Comparison of ENCODE assay signal across 2 cellular contexts in genomic region chr14:74886001-74886400, GRCh38.
TF ChIP-seq lines count a peak whose summit lies in the region.

No MANE protein-coding gene starts in this region.

TF ChIP-seq in IMR-90, 13 proteins besides CTCF, POLR2A, EP300 and RAD21:
- no peak for TF ChIP-seq RCOR1 (IDR thresholded peaks at IDR 0.05; ENCODE audit: insufficient replicate concordance, low read length)
- no peak for TF ChIP-seq CHD1 (IDR thresholded peaks at IDR 0.05; ENCODE audit: low read depth, low read length)
- TF ChIP-seq NFE2L2 (IDR thresholded peaks at IDR 0.05; ENCODE audit: low read depth, low read length) = no peak
- TF ChIP-seq SMC3 (IDR thresholded peaks at IDR 0.05; ENCODE audit: low read depth, low read length) = no peak
- TF ChIP-seq MXI1 (IDR thresholded peaks at IDR 0.05; ENCODE audit: borderline replicate concordance, low read depth, low read length) = peak; percentile 75
- TF ChIP-seq FOS (IDR thresholded peaks at IDR 0.05; ENCODE audit: low read depth, low read length) = peak; percentile 60; the same call in 1 of the 2 replicates
- no peak for TF ChIP-seq RFX5 (IDR thresholded peaks at IDR 0.05; ENCODE audit: low read depth, low read length)
- TF ChIP-seq, protein P1, sequence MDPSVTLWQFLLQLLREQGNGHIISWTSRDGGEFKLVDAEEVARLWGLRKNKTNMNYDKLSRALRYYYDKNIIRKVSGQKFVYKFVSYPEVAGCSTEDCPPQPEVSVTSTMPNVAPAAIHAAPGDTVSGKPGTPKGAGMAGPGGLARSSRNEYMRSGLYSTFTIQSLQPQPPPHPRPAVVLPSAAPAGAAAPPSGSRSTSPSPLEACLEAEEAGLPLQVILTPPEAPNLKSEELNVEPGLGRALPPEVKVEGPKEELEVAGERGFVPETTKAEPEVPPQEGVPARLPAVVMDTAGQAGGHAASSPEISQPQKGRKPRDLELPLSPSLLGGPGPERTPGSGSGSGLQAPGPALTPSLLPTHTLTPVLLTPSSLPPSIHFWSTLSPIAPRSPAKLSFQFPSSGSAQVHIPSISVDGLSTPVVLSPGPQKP (IDR thresholded peaks at IDR 0.05; ENCODE audit: borderline replicate concordance, low read depth, low read length) = no peak
- no peak for TF ChIP-seq USF2 (IDR thresholded peaks at IDR 0.05; ENCODE audit: low read depth, low read length)
- no peak for TF ChIP-seq MAZ (IDR thresholded peaks at IDR 0.05; ENCODE audit: borderline replicate concordance, low read depth, low read length)
- peak; percentile 100 for TF ChIP-seq CEBPB (IDR thresholded peaks at IDR 0.05; ENCODE audit: low read depth, low read length)
- peak; percentile 22; the same call in 1 of the 2 replicates for TF ChIP-seq MAFK (IDR thresholded peaks at IDR 0.05; ENCODE audit: low read depth, low read length)
- TF ChIP-seq BHLHE40 (IDR thresholded peaks at IDR 0.05; ENCODE audit: low read depth, low read length) = 0 out of 2 replicates have a peak, but pooled peaks have one; percentile 4

TF ChIP-seq in H1, 55 proteins besides CTCF, POLR2A, EP300 and RAD21 (continues in another document):
- peak; percentile 67; the same call in 1 of the 2 replicates for TF ChIP-seq TCF12 (IDR thresholded peaks at IDR 0.05; ENCODE audit: low read depth, low read length)
- TF ChIP-seq, protein P2, sequence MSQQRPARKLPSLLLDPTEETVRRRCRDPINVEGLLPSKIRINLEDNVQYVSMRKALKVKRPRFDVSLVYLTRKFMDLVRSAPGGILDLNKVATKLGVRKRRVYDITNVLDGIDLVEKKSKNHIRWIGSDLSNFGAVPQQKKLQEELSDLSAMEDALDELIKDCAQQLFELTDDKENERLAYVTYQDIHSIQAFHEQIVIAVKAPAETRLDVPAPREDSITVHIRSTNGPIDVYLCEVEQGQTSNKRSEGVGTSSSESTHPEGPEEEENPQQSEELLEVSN (IDR thresholded peaks at IDR 0.05) = no peak
- no peak for TF ChIP-seq MAX (IDR thresholded peaks at IDR 0.05)
- TF ChIP-seq SIX5 (IDR thresholded peaks at IDR 0.05; ENCODE audit: low read depth, low read length) = no peak
- TF ChIP-seq ATF2 (IDR thresholded peaks at IDR 0.05; ENCODE audit: low read length) = no peak
- peak; percentile 76 for TF ChIP-seq TEAD4 (IDR thresholded peaks at IDR 0.05; ENCODE audit: low read depth, low read length)
- no peak for TF ChIP-seq KDM5A (IDR thresholded peaks at IDR 0.05; ENCODE audit: low read length)
- TF ChIP-seq CHD1 (IDR thresholded peaks at IDR 0.05; ENCODE audit: low read depth, low read length) = no peak
- TF ChIP-seq JUN (IDR thresholded peaks at IDR 0.05; ENCODE audit: low read depth, low read length) = 0 out of 2 replicates have a peak, but pooled peaks have one; percentile 8
- no peak for TF ChIP-seq ATF3 (IDR thresholded peaks at IDR 0.05; ENCODE audit: insufficient read depth, low read depth, low read length)
- no peak for TF ChIP-seq BACH1 (IDR thresholded peaks at IDR 0.05; ENCODE audit: low read length)
- TF ChIP-seq POU5F1 (IDR thresholded peaks at IDR 0.05; ENCODE audit: low read depth, low read length) = 0 out of 2 replicates have a peak, but pooled peaks have one; percentile 69
- TF ChIP-seq NANOG (IDR thresholded peaks at IDR 0.05; ENCODE audit: insufficient read depth, low read depth, low read length, poor library complexity, severe bottlenecking) = peak; percentile 27
- TF ChIP-seq ZNF274 (IDR thresholded peaks at IDR 0.05; ENCODE audit: borderline replicate concordance, extremely low read depth, low read length) = no peak
- TF ChIP-seq MAFK (IDR thresholded peaks at IDR 0.05; ENCODE audit: low read depth, low read length) = no peak
- no peak for TF ChIP-seq CBX8 (IDR thresholded peaks at IDR 0.05; ENCODE audit: borderline replicate concordance, low read depth, low read length)
- TF ChIP-seq CTBP2 (IDR thresholded peaks at IDR 0.05; ENCODE audit: borderline replicate concordance, insufficient read depth, insufficient read length, low read length) = no peak
- TF ChIP-seq JUND (IDR thresholded peaks at IDR 0.05; ENCODE audit: low read length) = no peak
- peak; percentile 55 for TF ChIP-seq TAF1 (IDR thresholded peaks at IDR 0.05; ENCODE audit: low read depth, low read length)
- peak; percentile 30; the same call in 1 of the 2 replicates for TF ChIP-seq RXRA (IDR thresholded peaks at IDR 0.05; ENCODE audit: insufficient read depth, low read depth, low read length)
- TF ChIP-seq SUZ12 (IDR thresholded peaks at IDR 0.05; ENCODE audit: low read length) = no peak
- TF ChIP-seq CHD2 (IDR thresholded peaks at IDR 0.05; ENCODE audit: low read length) = 0 out of 2 replicates have a peak, but pooled peaks have one; percentile 31
- TF ChIP-seq YY1 (IDR thresholded peaks at IDR 0.05; ENCODE audit: low read depth, low read length) = 0 out of 2 replicates have a peak, but pooled peaks have one; percentile 49
- no peak for TF ChIP-seq HDAC2 (IDR thresholded peaks at IDR 0.05; ENCODE audit: borderline replicate concordance in 1 of 2, low read depth in 2 of 2, low read length in 2 of 2)
- TF ChIP-seq RNF2 (IDR thresholded peaks at IDR 0.05; ENCODE audit: borderline replicate concordance, low read depth, low read length, missing control alignments, poor library complexity, severe bottlenecking) = no peak
- TF ChIP-seq SIN3A (conservative IDR thresholded peaks at IDR 0.05 in 1 of 2, IDR thresholded peaks at IDR 0.05 in 1 of 2; ENCODE audit: low read depth in 1 of 2, low read length in 2 of 2) = peak; percentile 75 to 91; a peak in 2 of 4 replicates
- TF ChIP-seq SIRT6 (IDR thresholded peaks at IDR 0.05; ENCODE audit: low read length) = no peak
- TF ChIP-seq RFX5 (IDR thresholded peaks at IDR 0.05; ENCODE audit: borderline replicate concordance, low read depth, low read length) = no peak
- TF ChIP-seq SRF (IDR thresholded peaks at IDR 0.05; ENCODE audit: low read depth, low read length) = no peak
- TF ChIP-seq FOSL1 (IDR thresholded peaks at IDR 0.05; ENCODE audit: insufficient read depth, low read depth, low read length) = no peak
- TF ChIP-seq, protein P3, sequence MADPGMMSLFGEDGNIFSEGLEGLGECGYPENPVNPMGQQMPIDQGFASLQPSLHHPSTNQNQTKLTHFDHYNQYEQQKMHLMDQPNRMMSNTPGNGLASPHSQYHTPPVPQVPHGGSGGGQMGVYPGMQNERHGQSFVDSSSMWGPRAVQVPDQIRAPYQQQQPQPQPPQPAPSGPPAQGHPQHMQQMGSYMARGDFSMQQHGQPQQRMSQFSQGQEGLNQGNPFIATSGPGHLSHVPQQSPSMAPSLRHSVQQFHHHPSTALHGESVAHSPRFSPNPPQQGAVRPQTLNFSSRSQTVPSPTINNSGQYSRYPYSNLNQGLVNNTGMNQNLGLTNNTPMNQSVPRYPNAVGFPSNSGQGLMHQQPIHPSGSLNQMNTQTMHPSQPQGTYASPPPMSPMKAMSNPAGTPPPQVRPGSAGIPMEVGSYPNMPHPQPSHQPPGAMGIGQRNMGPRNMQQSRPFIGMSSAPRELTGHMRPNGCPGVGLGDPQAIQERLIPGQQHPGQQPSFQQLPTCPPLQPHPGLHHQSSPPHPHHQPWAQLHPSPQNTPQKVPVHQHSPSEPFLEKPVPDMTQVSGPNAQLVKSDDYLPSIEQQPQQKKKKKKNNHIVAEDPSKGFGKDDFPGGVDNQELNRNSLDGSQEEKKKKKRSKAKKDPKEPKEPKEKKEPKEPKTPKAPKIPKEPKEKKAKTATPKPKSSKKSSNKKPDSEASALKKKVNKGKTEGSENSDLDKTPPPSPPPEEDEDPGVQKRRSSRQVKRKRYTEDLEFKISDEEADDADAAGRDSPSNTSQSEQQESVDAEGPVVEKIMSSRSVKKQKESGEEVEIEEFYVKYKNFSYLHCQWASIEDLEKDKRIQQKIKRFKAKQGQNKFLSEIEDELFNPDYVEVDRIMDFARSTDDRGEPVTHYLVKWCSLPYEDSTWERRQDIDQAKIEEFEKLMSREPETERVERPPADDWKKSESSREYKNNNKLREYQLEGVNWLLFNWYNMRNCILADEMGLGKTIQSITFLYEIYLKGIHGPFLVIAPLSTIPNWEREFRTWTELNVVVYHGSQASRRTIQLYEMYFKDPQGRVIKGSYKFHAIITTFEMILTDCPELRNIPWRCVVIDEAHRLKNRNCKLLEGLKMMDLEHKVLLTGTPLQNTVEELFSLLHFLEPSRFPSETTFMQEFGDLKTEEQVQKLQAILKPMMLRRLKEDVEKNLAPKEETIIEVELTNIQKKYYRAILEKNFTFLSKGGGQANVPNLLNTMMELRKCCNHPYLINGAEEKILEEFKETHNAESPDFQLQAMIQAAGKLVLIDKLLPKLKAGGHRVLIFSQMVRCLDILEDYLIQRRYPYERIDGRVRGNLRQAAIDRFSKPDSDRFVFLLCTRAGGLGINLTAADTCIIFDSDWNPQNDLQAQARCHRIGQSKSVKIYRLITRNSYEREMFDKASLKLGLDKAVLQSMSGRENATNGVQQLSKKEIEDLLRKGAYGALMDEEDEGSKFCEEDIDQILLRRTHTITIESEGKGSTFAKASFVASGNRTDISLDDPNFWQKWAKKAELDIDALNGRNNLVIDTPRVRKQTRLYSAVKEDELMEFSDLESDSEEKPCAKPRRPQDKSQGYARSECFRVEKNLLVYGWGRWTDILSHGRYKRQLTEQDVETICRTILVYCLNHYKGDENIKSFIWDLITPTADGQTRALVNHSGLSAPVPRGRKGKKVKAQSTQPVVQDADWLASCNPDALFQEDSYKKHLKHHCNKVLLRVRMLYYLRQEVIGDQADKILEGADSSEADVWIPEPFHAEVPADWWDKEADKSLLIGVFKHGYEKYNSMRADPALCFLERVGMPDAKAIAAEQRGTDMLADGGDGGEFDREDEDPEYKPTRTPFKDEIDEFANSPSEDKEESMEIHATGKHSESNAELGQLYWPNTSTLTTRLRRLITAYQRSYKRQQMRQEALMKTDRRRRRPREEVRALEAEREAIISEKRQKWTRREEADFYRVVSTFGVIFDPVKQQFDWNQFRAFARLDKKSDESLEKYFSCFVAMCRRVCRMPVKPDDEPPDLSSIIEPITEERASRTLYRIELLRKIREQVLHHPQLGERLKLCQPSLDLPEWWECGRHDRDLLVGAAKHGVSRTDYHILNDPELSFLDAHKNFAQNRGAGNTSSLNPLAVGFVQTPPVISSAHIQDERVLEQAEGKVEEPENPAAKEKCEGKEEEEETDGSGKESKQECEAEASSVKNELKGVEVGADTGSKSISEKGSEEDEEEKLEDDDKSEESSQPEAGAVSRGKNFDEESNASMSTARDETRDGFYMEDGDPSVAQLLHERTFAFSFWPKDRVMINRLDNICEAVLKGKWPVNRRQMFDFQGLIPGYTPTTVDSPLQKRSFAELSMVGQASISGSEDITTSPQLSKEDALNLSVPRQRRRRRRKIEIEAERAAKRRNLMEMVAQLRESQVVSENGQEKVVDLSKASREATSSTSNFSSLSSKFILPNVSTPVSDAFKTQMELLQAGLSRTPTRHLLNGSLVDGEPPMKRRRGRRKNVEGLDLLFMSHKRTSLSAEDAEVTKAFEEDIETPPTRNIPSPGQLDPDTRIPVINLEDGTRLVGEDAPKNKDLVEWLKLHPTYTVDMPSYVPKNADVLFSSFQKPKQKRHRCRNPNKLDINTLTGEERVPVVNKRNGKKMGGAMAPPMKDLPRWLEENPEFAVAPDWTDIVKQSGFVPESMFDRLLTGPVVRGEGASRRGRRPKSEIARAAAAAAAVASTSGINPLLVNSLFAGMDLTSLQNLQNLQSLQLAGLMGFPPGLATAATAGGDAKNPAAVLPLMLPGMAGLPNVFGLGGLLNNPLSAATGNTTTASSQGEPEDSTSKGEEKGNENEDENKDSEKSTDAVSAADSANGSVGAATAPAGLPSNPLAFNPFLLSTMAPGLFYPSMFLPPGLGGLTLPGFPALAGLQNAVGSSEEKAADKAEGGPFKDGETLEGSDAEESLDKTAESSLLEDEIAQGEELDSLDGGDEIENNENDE (IDR thresholded peaks at IDR 0.05; ENCODE audit: insufficient replicate concordance, low read length) = peak; percentile 47
- peak; percentile 71 for TF ChIP-seq SP1 (IDR thresholded peaks at IDR 0.05; ENCODE audit: low read depth, low read length)
- peak; percentile 50 for TF ChIP-seq TAF7 (optimal IDR thresholded peaks at IDR 0.05; ENCODE audit: borderline replicate concordance, low read depth, low read length)
- no peak for TF ChIP-seq RBBP5 (IDR thresholded peaks at IDR 0.05; ENCODE audit: borderline replicate concordance, low read depth, low read length)
- no peak for TF ChIP-seq USF2 (IDR thresholded peaks at IDR 0.05; ENCODE audit: low read length)
- TF ChIP-seq BCL11A (IDR thresholded peaks at IDR 0.05; ENCODE audit: low read depth in 2 of 2, low read length in 2 of 2) = no peak
- no peak for TF ChIP-seq NRF1 (IDR thresholded peaks at IDR 0.05; ENCODE audit: low read depth, low read length)
- no peak for TF ChIP-seq GABPA (IDR thresholded peaks at IDR 0.05; ENCODE audit: borderline replicate concordance, insufficient read depth, low read length)
- TF ChIP-seq CBX5 (IDR thresholded peaks at IDR 0.05; ENCODE audit: low read depth, low read length) = no peak
- TF ChIP-seq KDM1A (IDR thresholded peaks at IDR 0.05; ENCODE audit: borderline replicate concordance, low read length) = no peak
- no peak; the same call in 1 of the 2 replicates for TF ChIP-seq TBP (IDR thresholded peaks at IDR 0.05; ENCODE audit: low read depth, low read length)
- no peak for TF ChIP-seq SP2 (IDR thresholded peaks at IDR 0.05; ENCODE audit: low read length)
- TF ChIP-seq CEBPB (IDR thresholded peaks at IDR 0.05; ENCODE audit: low read depth, low read length) = peak; percentile 82
- no peak for TF ChIP-seq EGR1 (IDR thresholded peaks at IDR 0.05; ENCODE audit: borderline replicate concordance, low read depth, low read length)
- TF ChIP-seq ASH2L (IDR thresholded peaks at IDR 0.05; ENCODE audit: low read length) = peak; percentile 37
- TF ChIP-seq SAP30 (IDR thresholded peaks at IDR 0.05; ENCODE audit: insufficient read depth, insufficient replicate concordance, low read length) = no peak
- no peak for TF ChIP-seq CREB1 (IDR thresholded peaks at IDR 0.05)
- no peak for TF ChIP-seq BRCA1 (IDR thresholded peaks at IDR 0.05; ENCODE audit: low read depth, low read length)
